8 cellular contexts compared by ENCODE assay signal in genomic region chr3:44509393-44509921, GRCh38. TPM values are rescaled to one million over a fixed set of nuclear protein-coding genes. Genes with fewer than 3 reads are reported as not detected.
DNase-seq lines count a peak whose midpoint lies in the region; ATAC-seq and TF ChIP-seq lines count a peak whose summit lies in the region.

No MANE protein-coding gene starts in this region.

- CTCF ChIA-PET in activated CD4-positive, alpha-beta T cell treated with anti-CD3 and anti-CD28 coated beads for 36 hours (lab: Charles Lee): no interaction called here
- CTCF ChIA-PET in Panc1 (lab: Charles Lee): no interaction called here

- peaks cover 30% of the 10 kb centered on the region for H3K4me1 Mint-ChIP-seq in activated CD4-positive, alpha-beta T cell treated with anti-CD3 and anti-CD28 coated beads for 36 hours
- H3K4me1 Mint-ChIP-seq in endodermal cell: peaks cover 10% of the 10 kb centered on the region
- peaks cover 35 to 38% of the 10 kb centered on the region in 2 donors for H3K4me1 Mint-ChIP-seq in natural killer cell

- ATAC-seq in activated CD4-positive, alpha-beta T cell treated with anti-CD3 and anti-CD28 coated beads for 36 hours: peak; percentile 24
- ATAC-seq in Panc1 (0 out of 2 replicates have a peak, but pooled peaks have one; percentile 8), natural killer cell (no peak), GM18873 (IDR thresholded peaks at IDR 0.05; ENCODE audit: low FRiP score, unreplicated experiment) (no peak), HG03469 (IDR thresholded peaks at IDR 0.05; ENCODE audit: unreplicated experiment) (no peak)

- H3K4me1 ChIP-seq in Panc1 (ENCODE audit: control insufficient read depth, insufficient read depth, low read length): peaks cover 5% of the 10 kb centered on the region; the same call in 1 of the 2 replicates
- no peaks in the 10 kb centered on the region for H3K4me1 ChIP-seq in endodermal cell (ENCODE audit: control insufficient read depth, insufficient read depth, low read length)

- peak overlapping the region; percentile 77 for H3K4me3 Mint-ChIP-seq in activated CD4-positive, alpha-beta T cell treated with anti-CD3 and anti-CD28 coated beads for 36 hours
- H3K4me3 Mint-ChIP-seq in endodermal cell: peak overlapping the region; percentile 84
- H3K4me3 Mint-ChIP-seq in natural killer cell: peak overlapping the region; percentile 93

- H3K27ac ChIP-seq in Panc1 (ENCODE audit: low read length) (peak overlapping the region; percentile 84; the same call in 1 of the 2 replicates), endodermal cell (ENCODE audit: low read depth, low read length) (no peak overlapping the region)

- TSS peak; percentile 83 for BruUV-seq in Panc1 (replicated peaks; lab: Mats Ljungman, UMichigan)

- H3K27me3 Mint-ChIP-seq in activated CD4-positive, alpha-beta T cell treated with anti-CD3 and anti-CD28 coated beads for 36 hours: no peaks in the 10 kb centered on the region
- H3K27me3 Mint-ChIP-seq in endodermal cell (ENCODE audit: insufficient read depth) (no peaks in the 10 kb centered on the region), natural killer cell (ENCODE audit: low read depth in 2 of 2) (no peaks in the 10 kb centered on the region)

- in situ Hi-C loops in Panc1 (cut with HindIII; ENCODE audit: low pct_unique_long_range_greater_than_20kb, low sequenced_read_pairs): no loop called here

- no peak for TF ChIP-seq CTCF in Panc1 (IDR thresholded peaks at IDR 0.05)
- TF ChIP-seq CTCF in endodermal cell (conservative IDR thresholded peaks at IDR 0.05): no peak
- no peak for TF ChIP-seq CTCF in natural killer cell (IDR thresholded peaks at IDR 0.05)

- H3K9me3 ChIP-seq in Panc1 (ENCODE audit: control insufficient read depth, insufficient read depth, low read depth, low read length): peaks cover 16% of the 10 kb centered on the region; the same call in 1 of the 2 replicates
- peaks cover 5% of the 10 kb centered on the region for H3K9me3 ChIP-seq in endodermal cell (ENCODE audit: control insufficient read depth, low read length)

- H3K36me3 ChIP-seq in Panc1 (ENCODE audit: control insufficient read depth, insufficient read depth, low read length) (peaks cover 4% of the 10 kb centered on the region; the same call in 1 of the 2 replicates), endodermal cell (ENCODE audit: control insufficient read depth, insufficient read depth, low read length) (peaks cover 11% of the 10 kb centered on the region)

- intact Hi-C loops in activated CD4-positive, alpha-beta T cell treated with anti-CD3 and anti-CD28 coated beads for 36 hours (cut with DNase I, micrococcal nuclease): no loop called here
- intact Hi-C loops in Panc1 (cut with micrococcal nuclease; ENCODE audit: unreplicated experiment): no loop called here
- intact Hi-C loops in natural killer cell (cut with micrococcal nuclease): no loop called here
- intact Hi-C loops in posterior vena cava (cut with DNase I): no loop called here

- POLR2A ChIA-PET in activated CD4-positive, alpha-beta T cell treated with anti-CD3 and anti-CD28 coated beads for 36 hours (lab: Charles Lee): no interaction called here
- POLR2A ChIA-PET in Panc1 (lab: Charles Lee): no interaction called here

- 77 to 100% methylated on average over 2 of the region's 2 CpGs for WGBS in endodermal cell (ENCODE audit: insufficient coverage in 1 of 2, insufficient read length in 1 of 2), 2 experiments

- H3K9ac ChIP-seq in endodermal cell (ENCODE audit: extremely low read depth, low read length, poor library complexity, severe bottlenecking): peak overlapping the region; percentile 78

- DNase-seq in activated CD4-positive, alpha-beta T cell treated with anti-CD3 and anti-CD28 coated beads for 36 hours: peak; percentile 26
- DNase-seq in activated CD4-positive, alpha-beta T cell treated with anti-CD3 and anti-CD28 coated beads, Interleukin-2, amount 50 U/mL, for 4 hours: no peak
- DNase-seq in Panc1 (ENCODE audit: low read depth, low spot score) (no peak), endodermal cell (no peak), natural killer cell (no peak), posterior vena cava (ENCODE audit: low spot score) (no peak)

- H3K36me3 Mint-ChIP-seq in activated CD4-positive, alpha-beta T cell treated with anti-CD3 and anti-CD28 coated beads for 36 hours (ENCODE audit: low read depth): peaks cover 23% of the 10 kb centered on the region
- H3K36me3 Mint-ChIP-seq in endodermal cell (ENCODE audit: low read depth) (peaks cover 14% of the 10 kb centered on the region), natural killer cell (no peaks in the 10 kb centered on the region)

- H3K4me3 ChIP-seq in Panc1 (ENCODE audit: low read depth in 2 of 2, low read length in 2 of 2): peak overlapping the region; percentile 82 to 90
- H3K4me3 ChIP-seq in endodermal cell (ENCODE audit: low read length): peak overlapping the region; percentile 97

- H3K9me3 Mint-ChIP-seq in activated CD4-positive, alpha-beta T cell treated with anti-CD3 and anti-CD28 coated beads for 36 hours (ENCODE audit: low read depth): peaks cover 8% of the 10 kb centered on the region
- H3K9me3 Mint-ChIP-seq in endodermal cell: peaks cover 9% of the 10 kb centered on the region
- H3K9me3 Mint-ChIP-seq in natural killer cell: no peaks in the 10 kb centered on the region

- peak overlapping the region; percentile 76 for H3K27ac Mint-ChIP-seq in activated CD4-positive, alpha-beta T cell treated with anti-CD3 and anti-CD28 coated beads for 36 hours
- H3K27ac Mint-ChIP-seq in endodermal cell (peak overlapping the region; percentile 44), natural killer cell (peak overlapping the region; percentile 87 to 94)

- H3K27me3 ChIP-seq in Panc1 (ENCODE audit: control insufficient read depth, insufficient read depth, low read length) (no peaks in the 10 kb centered on the region), endodermal cell (ENCODE audit: control insufficient read depth, insufficient read depth, low read length, poor library complexity, severe bottlenecking) (no peaks in the 10 kb centered on the region)

RNA-seq across cellular contexts. Expression of gene ZNF445, which starts 32.0 kb away (rescaled TPM):
- 10 to 100 TPM; 13.2 to 16.3 TPM for total RNA-seq in activated CD4-positive, alpha-beta T cell treated with anti-CD3 and anti-CD28 coated beads for 36 hours
- total RNA-seq in Panc1 (2021; ENCODE audit: unreplicated experiment): 11.9 TPM
- 2.0 TPM for polyA plus RNA-seq in Panc1 (2012; ENCODE audit: insufficient read length)
- 10 to 100 TPM; 35.4 to 56.9 TPM for total RNA-seq in endodermal cell
- polyA plus RNA-seq in endodermal cell (2013, experiment 1 of 2): 17.5 TPM
- 15.1 TPM for polyA plus RNA-seq in endodermal cell (2013, experiment 2 of 2)
- 10 to 100 TPM; 15.5 to 24.4 (median 17.4) TPM for total RNA-seq in natural killer cell
- total RNA-seq in posterior vena cava: 10 to 100 TPM; 14.8 to 17.6 TPM

RNA-seq across cellular contexts. Expression of gene ZKSCAN7, which starts 45.5 kb away (rescaled TPM):
- total RNA-seq in activated CD4-positive, alpha-beta T cell treated with anti-CD3 and anti-CD28 coated beads for 36 hours: 1 to 10 TPM; 2.0 TPM
- not detected for total RNA-seq in Panc1 (2021; ENCODE audit: unreplicated experiment)
- polyA plus RNA-seq in Panc1 (2012; ENCODE audit: insufficient read length): 0.28 TPM
- 10 to 100 TPM; 11.0 to 15.5 TPM for total RNA-seq in endodermal cell
- polyA plus RNA-seq in endodermal cell (2013, experiment 1 of 2): 14.0 TPM
- polyA plus RNA-seq in endodermal cell (2013, experiment 2 of 2): 13.0 TPM
- 1 to 10 TPM; 1.7 to 6.5 (median 3.4) TPM for total RNA-seq in natural killer cell
- total RNA-seq in posterior vena cava: 1 to 10 TPM; 2.3 to 3.9 TPM

Comparison
In these comparisons a context has a peak if more than half of its experiments do, and no peak if none do; other contexts are left out.
1. ATAC-seq: peak in activated CD4-positive, alpha-beta T cell treated with anti-CD3 and anti-CD28 coated beads for 36 hours (single experiment) and Panc1 (single experiment); none in natural killer cell (0 of 3), GM18873 (single experiment) and HG03469 (single experiment).
2. Peak in every context shown above with its lines, with median percentiles within 50 percentile points of each other: H3K27ac Mint-ChIP-seq and H3K4me3 Mint-ChIP-seq.